21 cellular contexts compared by ENCODE assay signal in genomic region chr3:123789760-123790159, GRCh38.
A peak's percentile ranks its signal among the peaks of the same experiment; 100 is the strongest.
DNase-seq lines count a peak whose midpoint lies in the region; ATAC-seq and TF ChIP-seq lines count a peak whose summit lies in the region.
"Had no signal": no experiment of that assay in that cellular context is flagged by ENCODE, and none has a peak within 500 bp of the region (broad histone marks: within the 10 kb centered on the region; RNA-seq: fewer than 3 reads in every experiment).

No MANE protein-coding gene starts in this region.

- TF ChIP-seq CTCF in PC-3 (conservative IDR thresholded peaks at IDR 0.05; ENCODE audit: low read depth, low read length) = no peak
- no peak for TF ChIP-seq CTCF in cardiac fibroblast (IDR thresholded peaks at IDR 0.05; ENCODE audit: low read depth, low read length)
- TF ChIP-seq CTCF in osteocyte (IDR thresholded peaks at IDR 0.05) = no peak
- no peak for TF ChIP-seq CTCF in GM23338 (conservative IDR thresholded peaks at IDR 0.05; ENCODE audit: low read depth in 2 of 2)
- no peak for TF ChIP-seq CTCF in OCI-LY7 (conservative IDR thresholded peaks at IDR 0.05; ENCODE audit: low read length)

- intact Hi-C loops in PC-3 (cut with micrococcal nuclease) (loop anchor here (5.0 kb wide), 1 partner anchor 43 kb away; no protein-coding TSS in a partner anchor), OCI-LY7 (cut with micrococcal nuclease; ENCODE audit: unreplicated experiment) (no loop called here)

- H3K79me2 ChIP-seq in PC-3 (ENCODE audit: low read length) (no peaks in the 10 kb centered on the region), GM23338 (replicated peaks; ENCODE audit: insufficient read depth) (no peaks in the 10 kb centered on the region), OCI-LY7 (ENCODE audit: insufficient read depth, low read depth, low read length) (no peaks in the 10 kb centered on the region)

- H3K4me1 Mint-ChIP-seq in osteocyte (ENCODE audit: unreplicated experiment) (peaks cover 32% of the 10 kb centered on the region), GM23338 (peaks cover 14% of the 10 kb centered on the region; the same call in 2 of the 3 replicates)

- peaks cover 38% of the 10 kb centered on the region for H3K4me1 ChIP-seq in PC-3 (ENCODE audit: insufficient read depth, low read length)
- no peaks in the 10 kb centered on the region; the same call in 1 of the 2 replicates for H3K4me1 ChIP-seq in GM23338 (ENCODE audit: insufficient read depth)
- no peaks in the 10 kb centered on the region for H3K4me1 ChIP-seq in OCI-LY7 (ENCODE audit: insufficient read depth, low read length, poor library complexity, severe bottlenecking)
- H3K4me1 ChIP-seq: right atrium auricular region had no signal

- H3K9me3 ChIP-seq in PC-3 (ENCODE audit: low read length) (peaks cover 15% of the 10 kb centered on the region), OCI-LY7 (ENCODE audit: low read length) (no peaks in the 10 kb centered on the region)
- H3K9me3 ChIP-seq: right atrium auricular region had no signal

- H3F3A ChIP-seq in PC-3 (ENCODE audit: low read length, unreplicated experiment) = no peaks in the 10 kb centered on the region
- H3F3A ChIP-seq in GM23338 (replicated peaks; ENCODE audit: low read depth) = no peaks in the 10 kb centered on the region

- peak; percentile 97 for DNase-seq in EL
- peak; percentile 68 for DNase-seq in PC-3
- DNase-seq in cardiac fibroblast (ENCODE audit: low read depth in 2 of 2) = peak; percentile 24 to 37
- peak; percentile 23 for DNase-seq in osteocyte (ENCODE audit: extremely low spot score, unreplicated experiment)
- no peak for DNase-seq in GM23338 (ENCODE audit: low spot score)
- DNase-seq in OCI-LY7 (ENCODE audit: low spot score) = no peak
- no peak for DNase-seq in activated CD4-positive, alpha-beta T cell treated with anti-CD3 and anti-CD28 coated beads for 1 hour
- DNase-seq: activated CD8-positive, alpha-beta T cell treated with anti-CD3 and anti-CD28 coated beads for 36 hours; activated T-cell treated with anti-CD3 and anti-CD28 coated beads, Interleukin-2, amount 50 U/mL, for 4 hours; caudate nucleus; effector CD4-positive, alpha-beta T cell; hippocampal formation; NCI-H1105 treated with DMSO at 0.1 percent for 48 hours; NCI-H82; nucleus accumbens; T-helper 1 cell had no signal

- BruUV-seq in PC-3 (replicated peaks; lab: Mats Ljungman, UMichigan) = no TSS peak
- no TSS peak for BruUV-seq in OCI-LY7 (replicated peaks; lab: Mats Ljungman, UMichigan)

- H3K9me2 ChIP-seq in PC-3 (replicated peaks; ENCODE audit: low read length) (no peaks in the 10 kb centered on the region), GM23338 (ENCODE audit: insufficient read depth) (peaks cover 5% of the 10 kb centered on the region; the same call in 1 of the 2 replicates), OCI-LY7 (ENCODE audit: insufficient read depth, low read length) (no peaks in the 10 kb centered on the region)

- H3K27me3 ChIP-seq in PC-3 (ENCODE audit: low read length) (no peaks in the 10 kb centered on the region), GM23338 (ENCODE audit: insufficient read depth) (no peaks in the 10 kb centered on the region)
- H3K27me3 ChIP-seq: right atrium auricular region had no signal

- H3K27ac ChIP-seq in PC-3 (ENCODE audit: low read length) (no peak overlapping the region), GM23338 (ENCODE audit: low read depth) (no peak overlapping the region), OCI-LY7 (ENCODE audit: low read depth, low read length, poor library complexity, severe bottlenecking) (no peak overlapping the region)
- H3K27ac ChIP-seq: HL-60, KMS-11, right atrium auricular region had no signal

- H3K9ac ChIP-seq in PC-3 (ENCODE audit: low read length) = no peak overlapping the region
- H3K9ac ChIP-seq: KMS-11 had no signal

- no peak for ATAC-seq in PC-3
- no peak for ATAC-seq in HG03378 (IDR thresholded peaks at IDR 0.05; ENCODE audit: unreplicated experiment)
- ATAC-seq in GM23338 = no peak
- ATAC-seq: activated CD8-positive, alpha-beta T cell treated with anti-CD3 and anti-CD28 coated beads for 36 hours; activated T-cell treated with anti-CD3 and anti-CD28 coated beads, Interleukin-2, amount 50 U/mL, for 4 hours had no signal

- H3K36me3 Mint-ChIP-seq in osteocyte (ENCODE audit: unreplicated experiment) = no peaks in the 10 kb centered on the region
- no peaks in the 10 kb centered on the region; the same call in 2 of the 3 replicates for H3K36me3 Mint-ChIP-seq in GM23338 (ENCODE audit: low read depth)
- H3K36me3 Mint-ChIP-seq: activated naive CD8-positive, alpha-beta T cell had no signal

- H4K20me1 ChIP-seq in PC-3 (ENCODE audit: low read length) (no peaks in the 10 kb centered on the region), GM23338 (replicated peaks; ENCODE audit: insufficient read depth) (no peaks in the 10 kb centered on the region), OCI-LY7 (ENCODE audit: insufficient read depth, low read length) (no peaks in the 10 kb centered on the region)

- H2AFZ ChIP-seq in PC-3 (ENCODE audit: low read length) (no peak overlapping the region), GM23338 (no peak overlapping the region), OCI-LY7 (ENCODE audit: low read length) (no peak overlapping the region)

- H3K9me3 Mint-ChIP-seq in osteocyte (ENCODE audit: unreplicated experiment) = no peaks in the 10 kb centered on the region
- no peaks in the 10 kb centered on the region for H3K9me3 Mint-ChIP-seq in GM23338
- H3K9me3 Mint-ChIP-seq: activated CD8-positive, alpha-beta T cell treated with anti-CD3 and anti-CD28 coated beads for 36 hours; activated T-cell treated with anti-CD3 and anti-CD28 coated beads, Interleukin-2, amount 50 U/mL, for 4 hours had no signal

- H3K4me3 ChIP-seq in PC-3 (ENCODE audit: low read length) = no peak overlapping the region
- no peak overlapping the region for H3K4me3 ChIP-seq in cardiac fibroblast (replicated peaks in 1 of 2; ENCODE audit: low read depth in 2 of 2, low read length in 2 of 2)
- H3K4me3 ChIP-seq in GM23338 = no peak overlapping the region
- H3K4me3 ChIP-seq in OCI-LY7 (ENCODE audit: low read depth, low read length, poor library complexity, severe bottlenecking) = no peak overlapping the region
- H3K4me3 ChIP-seq: right atrium auricular region had no signal

- CTCF ChIA-PET in PC-3 (lab: Charles Lee) (no interaction called here), OCI-LY7 (lab: Charles Lee; ENCODE audit: unreplicated experiment) (no interaction called here)

- H3K27ac Mint-ChIP-seq in osteocyte (ENCODE audit: unreplicated experiment) = no peak overlapping the region
- no peak overlapping the region for H3K27ac Mint-ChIP-seq in GM23338
- H3K27ac Mint-ChIP-seq: activated CD8-positive, alpha-beta T cell treated with anti-CD3 and anti-CD28 coated beads for 36 hours; activated naive CD8-positive, alpha-beta T cell had no signal

- peaks cover 9% of the 10 kb centered on the region; the same call in 1 of the 2 replicates for H3K36me3 ChIP-seq in PC-3 (ENCODE audit: low read depth, low read length)
- H3K36me3 ChIP-seq in GM23338 (ENCODE audit: insufficient read depth) = no peaks in the 10 kb centered on the region
- H3K36me3 ChIP-seq in OCI-LY7 (ENCODE audit: insufficient read depth, low read length) = no peaks in the 10 kb centered on the region
- H3K36me3 ChIP-seq: right atrium auricular region had no signal

- no peak overlapping the region for H3K4me3 Mint-ChIP-seq in osteocyte (ENCODE audit: unreplicated experiment)
- no peak overlapping the region for H3K4me3 Mint-ChIP-seq in GM23338
- H3K4me3 Mint-ChIP-seq: activated CD8-positive, alpha-beta T cell treated with anti-CD3 and anti-CD28 coated beads for 36 hours; activated naive CD8-positive, alpha-beta T cell; activated T-cell treated with anti-CD3 and anti-CD28 coated beads, Interleukin-2, amount 50 U/mL, for 4 hours had no signal

- POLR2A ChIA-PET in PC-3 (lab: Charles Lee; ENCODE audit: unreplicated experiment) = no interaction called here
- POLR2A ChIA-PET in OCI-LY7 (lab: Charles Lee) = no interaction called here

- H3K4me2 ChIP-seq in PC-3 (ENCODE audit: low read length) (no peak overlapping the region), GM23338 (no peak overlapping the region), OCI-LY7 (ENCODE audit: low read length) (no peak overlapping the region)
- H3K4me2 ChIP-seq: KMS-11 had no signal

- no peaks in the 10 kb centered on the region for H3K27me3 Mint-ChIP-seq in osteocyte (ENCODE audit: unreplicated experiment)
- no peaks in the 10 kb centered on the region for H3K27me3 Mint-ChIP-seq in GM23338 (ENCODE audit: insufficient read depth, low read depth, poor library complexity)
- H3K27me3 Mint-ChIP-seq: activated CD8-positive, alpha-beta T cell treated with anti-CD3 and anti-CD28 coated beads for 36 hours; activated naive CD8-positive, alpha-beta T cell had no signal

TF ChIP-seq in GM23338, 12 proteins besides CTCF, POLR2A, EP300 and RAD21 (continues in another document):
- TF ChIP-seq STAT1 (IDR thresholded peaks at IDR 0.05; ENCODE audit: unreplicated experiment) (no peak), EZH2 (IDR thresholded peaks at IDR 0.05; ENCODE audit: low read depth, unreplicated experiment) (no peak), REST (IDR thresholded peaks at IDR 0.05; ENCODE audit: unreplicated experiment) (no peak), ZNF114 (CRISPR knock-in tag; IDR thresholded peaks at IDR 0.05) (no peak), NANOG (IDR thresholded peaks at IDR 0.05; ENCODE audit: borderline replicate concordance) (no peak), CREB1 (CRISPR knock-in tag; IDR thresholded peaks at IDR 0.05; ENCODE audit: low read depth) (no peak)

Comparison
In these comparisons a context has a peak if more than half of its experiments do, and no peak if none do; other contexts are left out.
1. DNase-seq: peak in EL (single experiment), PC-3 (single experiment), cardiac fibroblast (2 of 2) and osteocyte (single experiment); none in GM23338 (single experiment), OCI-LY7 (single experiment) and activated CD4-positive, alpha-beta T cell treated with anti-CD3 and anti-CD28 coated beads for 1 hour (single experiment).